ENCODE assay signal across 8 cellular contexts in the genomic region with DNA sequence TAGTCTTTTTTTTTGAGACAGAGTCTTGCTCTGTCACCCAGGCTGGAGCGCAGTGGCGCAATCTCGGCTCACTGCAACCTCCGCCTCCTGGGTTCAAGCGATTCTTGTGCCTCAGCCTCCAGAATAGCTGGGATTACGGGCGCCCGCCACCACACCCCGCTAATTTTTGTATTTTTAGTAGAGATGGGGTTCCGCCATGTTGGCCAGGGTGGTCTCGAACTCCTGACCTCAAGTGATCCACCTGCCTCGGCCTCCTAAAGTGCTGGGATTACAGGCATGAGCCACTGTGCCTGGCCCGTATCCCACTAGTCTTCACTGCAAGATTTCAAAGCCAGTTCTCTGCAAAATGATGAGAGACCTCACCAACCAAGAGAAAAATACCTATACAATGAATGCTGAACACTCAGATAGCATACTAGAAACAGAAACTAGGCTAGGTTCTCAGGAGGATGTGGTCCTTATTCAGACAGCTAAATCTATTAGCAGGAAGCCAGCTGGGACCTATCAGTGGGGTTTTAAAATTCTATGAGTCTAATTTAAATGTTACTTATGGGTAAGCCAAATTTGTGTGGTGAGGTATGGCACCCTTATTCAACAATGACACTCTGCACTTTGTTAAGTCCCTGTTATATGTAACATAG.
A peak's percentile ranks its signal among the peaks of the same experiment; 100 is the strongest.
DNase-seq lines count a peak whose midpoint lies in the region; ATAC-seq and TF ChIP-seq lines count a peak whose summit lies in the region.
"Not testable (repeated sequence)": the region's sequence is repeated elsewhere in the genome, so short reads cannot be mapped to it uniquely, and the experiment has no call there.

No MANE protein-coding gene starts in this region.

- H3K4me3 Mint-ChIP-seq in activated T-helper 1 cell treated with anti-CD3 and anti-CD28 coated beads, Interleukin-12 subunit alpha, Interleukin-12 subunit beta, Interleukin-2, Interleukin-4 antibody, amounts not matched to agents 30 ng/mL and 10 ng/mL and 1 ng/mL, durations not matched to agents 14 hours and 24 hours and 36 hours, result peak overlapping the region; percentile 26
- peak overlapping the region; percentile 51 for H3K4me3 Mint-ChIP-seq in natural killer cell treated with Interleukin-12 subunit alpha and Interleukin-12 subunit beta and Interleukin-15 and Interleukin-18, amount 100 ng/mL, for 72 hours

- intact Hi-C loops in activated T-helper 1 cell treated with anti-CD3 and anti-CD28 coated beads, Interleukin-12 subunit alpha, Interleukin-12 subunit beta, Interleukin-2, Interleukin-4 antibody, amounts not matched to agents 30 ng/mL and 10 ng/mL and 1 ng/mL, durations not matched to agents 14 hours and 24 hours and 36 hours (cut with micrococcal nuclease), result not testable (repeated sequence)

- H3K27ac Mint-ChIP-seq in activated T-helper 1 cell treated with anti-CD3 and anti-CD28 coated beads, Interleukin-12 subunit alpha, Interleukin-12 subunit beta, Interleukin-2, Interleukin-4 antibody, amounts not matched to agents 30 ng/mL and 10 ng/mL and 1 ng/mL, durations not matched to agents 14 hours and 24 hours and 36 hours, result not testable (repeated sequence)
- peak overlapping the region; percentile 8 to 68 for H3K27ac Mint-ChIP-seq in natural killer cell treated with Interleukin-12 subunit alpha and Interleukin-12 subunit beta and Interleukin-15 and Interleukin-18, amount 100 ng/mL, for 72 hours

- H3K9me3 Mint-ChIP-seq in activated T-helper 1 cell treated with anti-CD3 and anti-CD28 coated beads, Interleukin-12 subunit alpha, Interleukin-12 subunit beta, Interleukin-2, Interleukin-4 antibody, amounts not matched to agents 30 ng/mL and 10 ng/mL and 1 ng/mL, durations not matched to agents 14 hours and 24 hours and 36 hours; natural killer cell treated with Interleukin-12 subunit alpha and Interleukin-12 subunit beta and Interleukin-15 and Interleukin-18, amount 100 ng/mL, for 72 hours: not testable (repeated sequence)

- DNase-seq in GM06990 (ENCODE audit: extremely low read depth, insufficient read length) (peak; percentile 73), NAMALWA (ENCODE audit: low spot score) (peak; percentile 66)
- not testable (repeated sequence) for DNase-seq in activated T-helper 1 cell treated with anti-CD3 and anti-CD28 coated beads, Interleukin-12 subunit alpha, Interleukin-12 subunit beta, Interleukin-2, Interleukin-4 antibody, amounts not matched to agents 30 ng/mL and 10 ng/mL and 1 ng/mL, durations not matched to agents 14 hours and 24 hours and 36 hours (ENCODE audit: low spot score); natural killer cell treated with Interleukin-12 subunit alpha and Interleukin-12 subunit beta and Interleukin-15 and Interleukin-18, amount 100 ng/mL, for 72 hours (ENCODE audit: low spot score)

- H3K36me3 Mint-ChIP-seq in activated T-helper 1 cell treated with anti-CD3 and anti-CD28 coated beads, Interleukin-12 subunit alpha, Interleukin-12 subunit beta, Interleukin-2, Interleukin-4 antibody, amounts not matched to agents 30 ng/mL and 10 ng/mL and 1 ng/mL, durations not matched to agents 14 hours and 24 hours and 36 hours (ENCODE audit: low read depth); natural killer cell treated with Interleukin-12 subunit alpha and Interleukin-12 subunit beta and Interleukin-15 and Interleukin-18, amount 100 ng/mL, for 72 hours: not testable (repeated sequence)

- peak; percentile 65 for ATAC-seq in GM18870 (IDR thresholded peaks at IDR 0.05; ENCODE audit: unreplicated experiment)
- peak; percentile 35 for ATAC-seq in GM19467 (IDR thresholded peaks at IDR 0.05; ENCODE audit: unreplicated experiment)
- peak; percentile 73 for ATAC-seq in HG02678 (IDR thresholded peaks at IDR 0.05; ENCODE audit: unreplicated experiment)
- ATAC-seq in HG03175 (IDR thresholded peaks at IDR 0.05; ENCODE audit: unreplicated experiment), result peak; percentile 72
- peak; percentile 70 to 83 for ATAC-seq in natural killer cell treated with Interleukin-12 subunit alpha and Interleukin-12 subunit beta and Interleukin-15 and Interleukin-18, amount 100 ng/mL, for 72 hours

- not testable (repeated sequence) for H3K36me3 ChIP-seq in GM06990 (ENCODE audit: control insufficient read depth, insufficient read depth, low read length)

- H3K4me3 ChIP-seq in GM06990 (replicated peaks; ENCODE audit: low read depth, low read length), result not testable (repeated sequence)

- not testable (repeated sequence) for H3K27me3 ChIP-seq in GM06990 (replicated peaks; ENCODE audit: control insufficient read depth, insufficient read depth, low read length)

- peaks cover 24% of the 10 kb centered on the region for H3K4me1 Mint-ChIP-seq in activated T-helper 1 cell treated with anti-CD3 and anti-CD28 coated beads, Interleukin-12 subunit alpha, Interleukin-12 subunit beta, Interleukin-2, Interleukin-4 antibody, amounts not matched to agents 30 ng/mL and 10 ng/mL and 1 ng/mL, durations not matched to agents 14 hours and 24 hours and 36 hours (ENCODE audit: low read depth)
- peaks cover 20 to 24% of the 10 kb centered on the region in 2 donors for H3K4me1 Mint-ChIP-seq in natural killer cell treated with Interleukin-12 subunit alpha and Interleukin-12 subunit beta and Interleukin-15 and Interleukin-18, amount 100 ng/mL, for 72 hours (ENCODE audit: low read depth in 2 of 2)

- not testable (repeated sequence) for TF ChIP-seq CTCF in GM06990 (IDR thresholded peaks at IDR 0.05; ENCODE audit: insufficient read depth, low read length, poor library complexity, severe bottlenecking)

- H3K27me3 Mint-ChIP-seq in activated T-helper 1 cell treated with anti-CD3 and anti-CD28 coated beads, Interleukin-12 subunit alpha, Interleukin-12 subunit beta, Interleukin-2, Interleukin-4 antibody, amounts not matched to agents 30 ng/mL and 10 ng/mL and 1 ng/mL, durations not matched to agents 14 hours and 24 hours and 36 hours (ENCODE audit: insufficient read depth); natural killer cell treated with Interleukin-12 subunit alpha and Interleukin-12 subunit beta and Interleukin-15 and Interleukin-18, amount 100 ng/mL, for 72 hours: not testable (repeated sequence)
